In the genomic region with DNA sequence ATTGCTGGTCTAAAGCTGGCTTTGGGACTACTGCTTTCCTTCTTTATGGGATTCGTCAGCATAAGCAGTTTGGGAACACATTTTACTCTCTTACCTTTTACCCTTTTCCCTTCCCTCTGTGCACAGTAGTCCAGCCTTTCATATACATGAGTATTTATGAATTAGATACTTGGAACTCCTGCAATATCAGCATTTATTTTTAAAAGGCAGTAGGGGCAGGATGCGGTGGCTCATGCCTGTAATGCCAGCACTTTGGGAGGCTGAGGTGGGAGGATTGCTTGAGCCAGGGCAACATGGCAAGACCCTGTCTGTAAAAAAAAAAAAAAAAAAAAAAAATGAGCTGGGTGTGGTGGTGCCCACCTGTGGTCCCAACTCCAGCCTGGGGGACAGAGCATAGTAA, we compare ENCODE assay signal across 27 cellular contexts.
"Had no signal": no experiment of that assay in that cellular context is flagged by ENCODE, and none has a peak within 500 bp of the region (broad histone marks: within the 10 kb centered on the region; RNA-seq: fewer than 3 reads in every experiment).

No MANE protein-coding gene starts in this region.

- H3K9me3 ChIP-seq: esophagus muscularis mucosa, gastroesophageal sphincter, heart left ventricle, left lung, testis, tibial artery had no signal

- H3K79me2 ChIP-seq: parathyroid adenoma had no signal

- H3K4me3 Mint-ChIP-seq: endodermal cell, neural progenitor cell, type B pancreatic cell had no signal

- H3K27ac Mint-ChIP-seq: endodermal cell, neural progenitor cell, progenitor cell of endocrine pancreas, type B pancreatic cell had no signal

- H3K27me3 ChIP-seq: esophagus muscularis mucosa, foreskin keratinocyte, gastroesophageal sphincter, heart left ventricle, hepatocyte, left lung, neural progenitor cell, testis, tibial artery had no signal

- H3K27ac ChIP-seq: esophagus muscularis mucosa, foreskin keratinocyte, gastroesophageal sphincter, heart left ventricle, hepatocyte, left lung, neural progenitor cell, parathyroid adenoma, testis, tibial artery had no signal

- H3K4me3 ChIP-seq: esophagus muscularis mucosa, gastroesophageal sphincter, heart left ventricle, hepatocyte, left lung, neural progenitor cell, smooth muscle cell, testis, tibial artery had no signal

- H3K36me3 Mint-ChIP-seq: neural progenitor cell had no signal

- H3K4me1 ChIP-seq: testis had no signal

- H3K4me2 ChIP-seq: hepatocyte, neural progenitor cell, smooth muscle cell had no signal

- H3K9ac ChIP-seq: neural progenitor cell, parathyroid adenoma had no signal

- H3K9me3 Mint-ChIP-seq: neural progenitor cell, type B pancreatic cell had no signal

- H3K36me3 ChIP-seq: esophagus muscularis mucosa, left lung, tibial artery had no signal

- H2AFZ ChIP-seq: hepatocyte, neural progenitor cell, parathyroid adenoma had no signal

- DNase-seq: cortex of kidney; endodermal cell; foreskin keratinocyte; heart left ventricle; kidney; left cardiac atrium; left lung; mesendoderm; midbrain; naive thymus-derived CD4-positive, alpha-beta T cell; stimulated activated CD4-positive, alpha-beta T cell treated with anti-CD3 and anti-CD28 coated beads, Interleukin-12 subunit alpha, Interleukin-12 subunit beta, amount 100 ng/mL, for 4 hours; stimulated activated CD4-positive, alpha-beta T cell treated with anti-CD3 and anti-CD28 coated beads, Interleukin-1b, Interleukin-23, amount 100 ng/mL, for 48 hours; stimulated activated CD4-positive, alpha-beta T cell treated with anti-CD3 and anti-CD28 coated beads, Interleukin-4, amount 100 ng/mL, for 1 hour; stimulated activated CD8-positive, alpha-beta memory T cell treated with anti-CD3 and anti-CD28 coated beads, Interleukin-4, amount 100 ng/mL, for 48 hours; stimulated activated naive CD4-positive, alpha-beta T cell; substantia nigra; testis; tibial artery had no signal

- ATAC-seq: foreskin keratinocyte; gastroesophageal sphincter; heart left ventricle; left cardiac atrium; left lung; naive thymus-derived CD4-positive, alpha-beta T cell; sciatic nerve had no signal
